In the genomic region with DNA sequence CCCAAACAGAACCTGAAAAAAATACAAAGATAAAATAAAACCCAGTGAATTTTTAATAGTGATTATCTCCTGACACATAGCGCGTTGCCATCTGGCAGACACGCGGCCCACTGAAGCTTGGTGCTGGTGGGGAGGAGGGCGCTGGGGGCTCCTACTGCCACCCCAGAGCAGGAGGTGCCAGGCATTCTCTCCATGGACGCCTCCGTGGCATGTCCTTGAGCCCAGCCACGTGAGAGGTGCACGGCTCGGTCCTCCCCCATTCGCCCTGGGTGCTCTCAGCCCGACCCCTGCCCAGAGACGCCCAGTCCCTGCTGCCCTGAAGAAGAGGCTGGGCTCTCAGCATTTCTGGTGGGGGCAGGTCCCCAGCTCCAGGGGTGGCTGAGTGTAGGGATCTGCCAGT, we compare ENCODE assay signal across 16 cellular contexts.
"Had no signal": no experiment of that assay in that cellular context is flagged by ENCODE, and none has a peak within 500 bp of the region (broad histone marks: within the 10 kb centered on the region; RNA-seq: fewer than 3 reads in every experiment).

No MANE protein-coding gene starts in this region.

- H3K4me3 ChIP-seq: heart left ventricle, psoas muscle, sigmoid colon, skin epidermis, upper lobe of left lung, uterus had no signal

- H3K27me3 ChIP-seq: heart left ventricle, sigmoid colon, upper lobe of left lung, uterus had no signal

- H3K36me3 ChIP-seq: heart left ventricle, sigmoid colon, upper lobe of left lung, uterus had no signal

- H3K9me3 ChIP-seq: heart left ventricle, psoas muscle, sigmoid colon, upper lobe of left lung, uterus had no signal

- H3K9me3 Mint-ChIP-seq: naive B cell, nephron had no signal

- ATAC-seq: esophagus mucosa, heart left ventricle, psoas muscle had no signal

- H3K4me3 Mint-ChIP-seq: naive B cell, nephron had no signal

- DNase-seq: effector memory CD4-positive, alpha-beta T cell; heart left ventricle; hippocampal formation; left colon; mesendoderm; naive B cell; psoas muscle; retina; stimulated activated CD4-positive, alpha-beta T cell treated with anti-CD3 and anti-CD28 coated beads, Interleukin-12 subunit alpha, Interleukin-12 subunit beta, amount 100 ng/mL, for 4 hours; stimulated activated naive CD4-positive, alpha-beta T cell treated with Interleukin-2 at 50 U/mL for 16 hours; upper lobe of left lung; uterus had no signal

- H3K27ac ChIP-seq: heart left ventricle, psoas muscle, sigmoid colon, skin epidermis, uterus had no signal
